In the genomic region with DNA sequence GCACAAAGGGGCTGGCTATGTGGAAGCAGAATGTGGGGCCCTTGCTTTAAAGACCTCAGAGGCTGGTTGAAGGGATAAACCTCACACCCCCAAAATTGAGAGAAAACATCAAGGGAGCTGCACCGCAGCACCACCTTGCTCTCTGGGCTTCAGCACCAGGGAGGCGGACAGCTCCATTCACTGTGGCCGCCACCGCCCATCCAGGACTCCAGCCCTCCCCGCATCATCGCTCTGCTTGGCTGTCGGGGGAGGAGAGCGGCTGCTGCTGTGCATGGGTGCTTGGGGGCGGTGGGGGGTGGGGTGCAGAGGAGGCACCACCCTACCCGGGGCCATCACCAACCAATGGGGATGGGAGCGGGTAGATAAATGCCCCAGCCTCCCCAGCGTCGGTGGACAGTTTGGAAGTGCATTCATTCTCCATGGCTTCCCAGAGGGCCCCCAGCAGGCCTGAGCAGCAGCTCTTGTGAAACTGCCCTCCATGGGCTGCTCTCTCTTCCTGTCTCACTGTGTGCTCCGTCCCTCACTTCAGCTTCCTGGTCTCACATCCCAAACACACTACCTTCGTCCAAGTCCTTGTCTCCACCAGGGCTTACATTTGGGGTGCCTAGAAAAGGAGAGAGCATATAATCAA, we compare ENCODE assay signal across 9 cellular contexts.
DNase-seq lines count a peak whose midpoint lies in the region; ATAC-seq and TF ChIP-seq lines count a peak whose summit lies in the region.
"Had no signal": no experiment of that assay in that cellular context is flagged by ENCODE, and none has a peak within 500 bp of the region (broad histone marks: within the 10 kb centered on the region; RNA-seq: fewer than 3 reads in every experiment).

No MANE protein-coding gene starts in this region.

- no peak overlapping the region for H3K4me3 ChIP-seq in PC-3 (ENCODE audit: low read length)
- peak overlapping the region in 1 of 2 donors; percentile 29 for H3K4me3 ChIP-seq in neuronal stem cell (ENCODE audit: low read length in 2 of 2)
- H3K4me3 ChIP-seq: lung had no signal

- H3K9ac ChIP-seq in PC-3 (ENCODE audit: low read length): no peak overlapping the region
- H3K9ac ChIP-seq in neuronal stem cell (ENCODE audit: low read depth, low read length, poor library complexity): no peak overlapping the region

- no peak overlapping the region for H2AK5ac ChIP-seq in neuronal stem cell (ENCODE audit: low read depth, low read length)

- no peak overlapping the region for H3K4ac ChIP-seq in neuronal stem cell (ENCODE audit: low read length)

- POLR2A ChIA-PET in PC-3 (lab: Charles Lee; ENCODE audit: unreplicated experiment): interaction anchor here (0.6 kb wide), 1 partner anchor 79 kb away, joined by 3 read pairs; no protein-coding TSS in a partner anchor

- H4K91ac ChIP-seq in neuronal stem cell (ENCODE audit: low read depth, low read length, poor library complexity): no peak overlapping the region

- H3K9me2 ChIP-seq in PC-3 (replicated peaks; ENCODE audit: low read length): no peaks in the 10 kb centered on the region

- H2BK5ac ChIP-seq in neuronal stem cell (ENCODE audit: low read length): no peak overlapping the region

- in situ Hi-C loops in GM13976 (cut with MboI; ENCODE audit: low sequenced_read_pairs, unreplicated experiment): no loop called here

- H4K8ac ChIP-seq in neuronal stem cell (ENCODE audit: low read depth, low read length): no peak overlapping the region

- H3K79me2 ChIP-seq in PC-3 (ENCODE audit: low read length): no peaks in the 10 kb centered on the region

- CTCF ChIA-PET in PC-3 (lab: Charles Lee): no interaction called here

- H2BK12ac ChIP-seq in neuronal stem cell (ENCODE audit: low read length): no peak overlapping the region

- WGBS in neuronal stem cell (ENCODE audit: extremely low coverage in 2 of 2, insufficient read length in 2 of 2, insufficient replicate concordance in 1 of 2), 2 donors: no CpG with 5 or more reads among the region's 15 CpGs

- peak; percentile 86 for DNase-seq in GM13976 (ENCODE audit: low spot score)
- peak; percentile 47 for DNase-seq in PC-3
- DNase-seq in dermis microvascular lymphatic vessel endothelial cell (ENCODE audit: low read depth in 2 of 2): peak; percentile 15 to 43
- peak; percentile 61 for DNase-seq in neuronal stem cell (ENCODE audit: low spot score)
- no peak for DNase-seq in Ammon's horn (ENCODE audit: low spot score)
- DNase-seq in NCI-H510A (lab: John Stamatoyannopoulos, UW): no peak
- no peak for DNase-seq in SKM-1 treated with dmso at 0.1 percent for 144 hours (lab: John Stamatoyannopoulos, UW; ENCODE audit: unreplicated experiment)
- no peak for DNase-seq in NCI-H128 (lab: John Stamatoyannopoulos, UW; ENCODE audit: unreplicated experiment)

- H3K18ac ChIP-seq in neuronal stem cell (ENCODE audit: low read length): no peak overlapping the region

- H2BK120ac ChIP-seq in neuronal stem cell (ENCODE audit: low read depth, low read length): no peak overlapping the region

- BruUV-seq in PC-3 (replicated peaks; lab: Mats Ljungman, UMichigan): no TSS peak

- intact Hi-C loops in PC-3 (cut with micrococcal nuclease): no loop called here

- H3K9me3 ChIP-seq in PC-3 (ENCODE audit: low read length): peaks cover 4% of the 10 kb centered on the region
- H3K9me3 ChIP-seq in neuronal stem cell (replicated peaks in 1 of 2; ENCODE audit: control insufficient read depth in 2 of 2, insufficient read depth in 1 of 2, low read depth in 1 of 2, low read length in 2 of 2): peaks cover 0 to 3% of the 10 kb centered on the region in 2 donors

- no peaks in the 10 kb centered on the region for H4K20me1 ChIP-seq in PC-3 (ENCODE audit: low read length)

- no peak overlapping the region for H3K4me2 ChIP-seq in PC-3 (ENCODE audit: low read length)
- H3K4me2 ChIP-seq in neuronal stem cell (ENCODE audit: insufficient read depth, low read length, poor library complexity, severe bottlenecking): no peak overlapping the region

- TF ChIP-seq CTCF in GM13976 (IDR thresholded peaks at IDR 0.05; ENCODE audit: borderline replicate concordance, control extremely low read depth, extremely low read depth, insufficient read depth, missing control alignments): no peak
- no peak for TF ChIP-seq CTCF in PC-3 (conservative IDR thresholded peaks at IDR 0.05; ENCODE audit: low read depth, low read length)

- peaks cover 5% of the 10 kb centered on the region for H3K79me1 ChIP-seq in neuronal stem cell (ENCODE audit: low read depth, low read length)

- ATAC-seq in PC-3: peak; percentile 53

- H3K23ac ChIP-seq in neuronal stem cell (ENCODE audit: low read depth, low read length, poor library complexity): no peak overlapping the region

- H3K36me3 ChIP-seq in PC-3 (ENCODE audit: low read depth, low read length) (no peaks in the 10 kb centered on the region), neuronal stem cell (replicated peaks in 1 of 2; ENCODE audit: control insufficient read depth in 2 of 2, insufficient read depth in 2 of 2, low read length in 2 of 2) (no peaks in the 10 kb centered on the region)

- H3K27ac ChIP-seq in PC-3 (ENCODE audit: low read length) (no peak overlapping the region), neuronal stem cell (replicated peaks; ENCODE audit: low read length) (no peak overlapping the region)

- no peaks in the 10 kb centered on the region for H3F3A ChIP-seq in PC-3 (ENCODE audit: low read length, unreplicated experiment)

- H3K4me1 ChIP-seq in PC-3 (ENCODE audit: insufficient read depth, low read length) (no peaks in the 10 kb centered on the region), neuronal stem cell (ENCODE audit: control insufficient read depth in 2 of 2, insufficient read depth in 1 of 2, low read depth in 1 of 2, low read length in 2 of 2) (no peaks in the 10 kb centered on the region)

- no peak overlapping the region for H2BK15ac ChIP-seq in neuronal stem cell (ENCODE audit: low read length)

- peaks cover 41% of the 10 kb centered on the region for H3K27me3 ChIP-seq in PC-3 (ENCODE audit: low read length)
- peaks cover 0 to 59% (median 0%) of the 10 kb centered on the region in 3 experiments for H3K27me3 ChIP-seq in neuronal stem cell (ENCODE audit: control insufficient read depth in 3 of 3, insufficient read depth in 3 of 3, low read depth in 1 of 3, low read length in 3 of 3)

- H3K14ac ChIP-seq in neuronal stem cell (ENCODE audit: low read length): no peak overlapping the region

- H2AFZ ChIP-seq in PC-3 (ENCODE audit: low read length): no peak overlapping the region
- H2AFZ ChIP-seq in neuronal stem cell (ENCODE audit: low read length): no peak overlapping the region

Comparison
In these comparisons a context has a peak if more than half of its experiments do, and no peak if none do; other contexts are left out.
1. DNase-seq: peak in GM13976 (single experiment), PC-3 (single experiment), dermis microvascular lymphatic vessel endothelial cell (2 of 2) and neuronal stem cell (single experiment); none in Ammon's horn (single experiment), NCI-H510A (single experiment), SKM-1 treated with dmso at 0.1 percent for 144 hours (single experiment) and NCI-H128 (single experiment).